Comparison of ENCODE assay signal across 23 cellular contexts in genomic region chr19:28426902-28427232, GRCh38.
A peak's percentile ranks its signal among the peaks of the same experiment; 100 is the strongest.
DNase-seq lines count a peak whose midpoint lies in the region; ATAC-seq and TF ChIP-seq lines count a peak whose summit lies in the region.
"Had no signal": no experiment of that assay in that cellular context is flagged by ENCODE, and none has a peak within 500 bp of the region (broad histone marks: within the 10 kb centered on the region; RNA-seq: fewer than 3 reads in every experiment).

No MANE protein-coding gene starts in this region.

- H3K4me3 Mint-ChIP-seq in natural killer cell treated with Interleukin-12 subunit alpha and Interleukin-12 subunit beta and Interleukin-15 and Interleukin-18, amount 100 ng/mL, for 72 hours, result no peak overlapping the region
- H3K4me3 Mint-ChIP-seq: IgD-negative memory B cell had no signal

- peaks cover 22% of the 10 kb centered on the region for H3K4me1 ChIP-seq in BLaER1
- H3K4me1 ChIP-seq: ascending aorta, Caco-2, Peyer's patch had no signal

- H3K27me3 ChIP-seq in BLaER1, result no peaks in the 10 kb centered on the region
- no peaks in the 10 kb centered on the region for H3K27me3 ChIP-seq in brain microvascular endothelial cell (replicated peaks)
- H3K27me3 ChIP-seq: ascending aorta, hepatocyte, Peyer's patch had no signal

- no peaks in the 10 kb centered on the region for H3K27me3 Mint-ChIP-seq in natural killer cell treated with Interleukin-12 subunit alpha and Interleukin-12 subunit beta and Interleukin-15 and Interleukin-18, amount 100 ng/mL, for 72 hours
- H3K27me3 Mint-ChIP-seq: IgD-negative memory B cell had no signal

- H3K4me2 ChIP-seq in BLaER1, result peak overlapping the region; percentile 25; the same call in 1 of the 2 replicates
- H3K4me2 ChIP-seq: hepatocyte had no signal

- WGBS in lower leg skin, 2 donors, result 51 to 53% methylated on average over 1 to 2 of the region's 2 CpGs

- H4K20me1 ChIP-seq in BLaER1, result no peaks in the 10 kb centered on the region

- no peak for TF ChIP-seq POLR2A in lower leg skin (IDR thresholded peaks at IDR 0.05)

- no peaks in the 10 kb centered on the region for H3K9me3 ChIP-seq in BLaER1
- H3K9me3 ChIP-seq: ascending aorta, Caco-2, Peyer's patch had no signal

- intact Hi-C loops in lower leg skin (cut with DNase I; ENCODE audit: low total_unique reads), result no loop called here

- H3K9ac ChIP-seq in BLaER1, result no peak overlapping the region

- in situ Hi-C loops in brain microvascular endothelial cell (cut with HindIII; ENCODE audit: low pct_ligation_motif_present, low sequenced_read_pairs), result no loop called here

- H3K27ac ChIP-seq in BLaER1 (0 out of 2 replicates have a peak overlapping the region, but pooled peaks have one; percentile 18), brain microvascular endothelial cell (peak overlapping the region; percentile 64)
- H3K27ac ChIP-seq: ascending aorta, hepatocyte, Peyer's patch had no signal

- H3K4me3 ChIP-seq in BLaER1, result no peak overlapping the region
- H3K4me3 ChIP-seq in brain microvascular endothelial cell (ENCODE audit: low read depth, low read length), result no peak overlapping the region
- no peak overlapping the region for H3K4me3 ChIP-seq in lower leg skin (ENCODE audit: low read depth, poor library complexity, severe bottlenecking)
- H3K4me3 ChIP-seq: ascending aorta, hepatocyte, Peyer's patch had no signal

- no peak for ATAC-seq in natural killer cell treated with Interleukin-12 subunit alpha and Interleukin-12 subunit beta and Interleukin-15 and Interleukin-18, amount 100 ng/mL, for 72 hours
- ATAC-seq: sciatic nerve had no signal

- DNase-seq in HK-2 (ENCODE audit: unreplicated experiment) (peak; percentile 49), brain microvascular endothelial cell (peak; percentile 42), kidney tubule cell (ENCODE audit: low spot score) (peak; percentile 85), lower leg skin (ENCODE audit: low spot score in 2 of 2) (no peak), NCI-H748 (lab: John Stamatoyannopoulos, UW; ENCODE audit: unreplicated experiment) (no peak), nucleus accumbens (lab: John Stamatoyannopoulos, UW) (no peak)
- no peak for DNase-seq in natural killer cell treated with Interleukin-12 subunit alpha and Interleukin-12 subunit beta and Interleukin-15 and Interleukin-18, amount 100 ng/mL, for 72 hours (ENCODE audit: low spot score)
- DNase-seq: activated CD4-positive, alpha-beta T cell treated with anti-CD3 and anti-CD28 coated beads, Interleukin-2, amount 50 U/mL, for 4 hours; activated naive CD4-positive, alpha-beta T cell treated with Interleukin-2 at 50 U/mL for 16 hours; activated T-cell treated with anti-CD3 and anti-CD28 coated beads for 4 hours; Caco-2; erythroblast; left cardiac atrium; NCI-H2029 treated with DMSO at 0.1 percent for 48 hours; NCI-H510A treated with DMSO at 0.1 percent for 48 hours; occipital lobe; Peyer's patch; substantia nigra had no signal

- no peaks in the 10 kb centered on the region for H3K36me3 Mint-ChIP-seq in natural killer cell treated with Interleukin-12 subunit alpha and Interleukin-12 subunit beta and Interleukin-15 and Interleukin-18, amount 100 ng/mL, for 72 hours

- no peaks in the 10 kb centered on the region for H3K36me3 ChIP-seq in BLaER1
- no peaks in the 10 kb centered on the region for H3K36me3 ChIP-seq in brain microvascular endothelial cell (replicated peaks)
- H3K36me3 ChIP-seq: ascending aorta, Peyer's patch had no signal

- no peaks in the 10 kb centered on the region for H3K9me3 Mint-ChIP-seq in natural killer cell treated with Interleukin-12 subunit alpha and Interleukin-12 subunit beta and Interleukin-15 and Interleukin-18, amount 100 ng/mL, for 72 hours

- peaks cover 2 to 19% of the 10 kb centered on the region in 2 donors for H3K4me1 Mint-ChIP-seq in natural killer cell treated with Interleukin-12 subunit alpha and Interleukin-12 subunit beta and Interleukin-15 and Interleukin-18, amount 100 ng/mL, for 72 hours (ENCODE audit: low read depth in 2 of 2)
- H3K4me1 Mint-ChIP-seq: IgD-negative memory B cell had no signal

- no peak for TF ChIP-seq CTCF in brain microvascular endothelial cell (IDR thresholded peaks at IDR 0.05; ENCODE audit: low read depth, low read length, missing control alignments)
- no peak for TF ChIP-seq CTCF in lower leg skin (IDR thresholded peaks at IDR 0.05)

- H3K27ac Mint-ChIP-seq in natural killer cell treated with Interleukin-12 subunit alpha and Interleukin-12 subunit beta and Interleukin-15 and Interleukin-18, amount 100 ng/mL, for 72 hours, result no peak overlapping the region
- H3K27ac Mint-ChIP-seq: IgD-negative memory B cell had no signal

Comparison
In these comparisons a context has a peak if more than half of its experiments do, and no peak if none do; other contexts are left out.
1. DNase-seq: peak in HK-2 (single experiment), brain microvascular endothelial cell (single experiment) and kidney tubule cell (single experiment); none in lower leg skin (0 of 2), NCI-H748 (single experiment), natural killer cell treated with Interleukin-12 subunit alpha and Interleukin-12 subunit beta and Interleukin-15 and Interleukin-18, amount 100 ng/mL, for 72 hours (single experiment) and nucleus accumbens (0 of 56).